ENCODE assay signal across 30 cellular contexts in genomic region chr6:136860043-136860442, GRCh38.
"Had no signal": no experiment of that assay in that cellular context is flagged by ENCODE, and none has a peak within 500 bp of the region (broad histone marks: within the 10 kb centered on the region; RNA-seq: fewer than 3 reads in every experiment).

No MANE protein-coding gene starts in this region.

- H3K4me3 ChIP-seq: heart right ventricle, psoas muscle, right atrium auricular region, smooth muscle cell, stomach, thyroid gland, upper lobe of left lung, vagina had no signal

- H3K4me1 ChIP-seq: foreskin keratinocyte, heart right ventricle, parathyroid adenoma, psoas muscle, right atrium auricular region, stomach, thyroid gland, vagina had no signal

- H3K27ac Mint-ChIP-seq: activated B cell treated with CpG ODN at 0.5 μM for 24 hours; activated CD4-positive, alpha-beta T cell treated with anti-CD3 and anti-CD28 coated beads for 36 hours; activated CD8-positive, alpha-beta T cell treated with anti-CD3 and anti-CD28 coated beads, Interleukin-2, amount 10 ng/mL, durations not matched to agents 7 days and 5 days; activated naive CD4-positive, alpha-beta T cell treated with anti-CD3 and anti-CD28 coated beads, Interleukin-2, amount 50 U/mL, for 72 hours; activated T-cell treated with anti-CD3 and anti-CD28 coated beads, Interleukin-2, amount 50 U/mL, for 72 hours; brain; mesothelial cell of epicardium; nephron progenitor cell; stimulated activated memory B cell treated with anti-CD40 and anti-IgM and Interleukin-4, amounts not matched to agents 10 μg/mL and 1 μg/mL and 100 μg/mL, for 72 hours; T-helper 2 cell treated with Interferon-gamma antibody and Interleukin-4, amounts not matched to agents 5 μg/mL and 100 μg/mL, for 36 hours had no signal

- H3K4me3 Mint-ChIP-seq: activated B cell treated with CpG ODN at 0.5 μM for 24 hours; activated CD4-positive, alpha-beta T cell treated with anti-CD3 and anti-CD28 coated beads for 36 hours; activated CD8-positive, alpha-beta T cell treated with anti-CD3 and anti-CD28 coated beads, Interleukin-2, amount 10 ng/mL, durations not matched to agents 7 days and 5 days; activated T-cell treated with anti-CD3 and anti-CD28 coated beads, Interleukin-2, amount 50 U/mL, for 72 hours; brain; mesothelial cell of epicardium; naive B cell; nephron progenitor cell; stimulated activated memory B cell treated with anti-CD40 and anti-IgM and Interleukin-4, amounts not matched to agents 10 μg/mL and 1 μg/mL and 100 μg/mL, for 72 hours; T-helper 2 cell treated with Interferon-gamma antibody and Interleukin-4, amounts not matched to agents 5 μg/mL and 100 μg/mL, for 36 hours had no signal

- DNase-seq: activated B cell treated with CpG ODN at 0.5 μM for 24 hours; activated CD4-positive, alpha-beta T cell treated with anti-CD3 and anti-CD28 coated beads for 36 hours; activated CD8-positive, alpha-beta T cell treated with anti-CD3 and anti-CD28 coated beads, Interleukin-2, amount 10 ng/mL, durations not matched to agents 7 days and 5 days; activated naive CD4-positive, alpha-beta T cell; activated T-cell treated with anti-CD3 and anti-CD28 coated beads for 4 hours; activated T-cell treated with anti-CD3 and anti-CD28 coated beads, Interleukin-2, amount 50 U/mL, for 72 hours; cortex of kidney; foreskin keratinocyte; heart right ventricle; left ventricle myocardium superior; naive B cell; nephron progenitor cell; psoas muscle; stimulated activated CD4-positive, alpha-beta T cell treated with anti-CD3 and anti-CD28 coated beads, Interleukin-1b, Interleukin-23, amount 100 ng/mL, for 48 hours; stimulated activated CD4-positive, alpha-beta T cell treated with anti-CD3 and anti-CD28 coated beads, Interleukin-4, amount 100 ng/mL, for 4 hours; stimulated activated CD8-positive, alpha-beta memory T cell treated with anti-CD3 and anti-CD28 coated beads, Interleukin-4, amount 100 ng/mL, for 48 hours; stomach; T-helper 1 cell; thyroid gland; upper lobe of left lung had no signal

- ATAC-seq: activated CD4-positive, alpha-beta T cell treated with anti-CD3 and anti-CD28 coated beads for 36 hours; activated CD8-positive, alpha-beta T cell treated with anti-CD3 and anti-CD28 coated beads, Interleukin-2, amount 10 ng/mL, durations not matched to agents 7 days and 5 days; activated naive CD4-positive, alpha-beta T cell treated with anti-CD3 and anti-CD28 coated beads, Interleukin-2, amount 50 U/mL, for 72 hours; activated T-cell treated with anti-CD3 and anti-CD28 coated beads, Interleukin-2, amount 50 U/mL, for 72 hours; esophagus mucosa; foreskin keratinocyte; heart right ventricle; left ventricle myocardium superior; psoas muscle; stimulated activated memory B cell treated with anti-CD40 and anti-IgM and Interleukin-4, amounts not matched to agents 10 μg/mL and 1 μg/mL and 100 μg/mL, for 72 hours had no signal

- H3K9me3 Mint-ChIP-seq: activated B cell treated with CpG ODN at 0.5 μM for 24 hours; activated naive CD4-positive, alpha-beta T cell treated with anti-CD3 and anti-CD28 coated beads, Interleukin-2, amount 50 U/mL, for 72 hours; activated T-cell treated with anti-CD3 and anti-CD28 coated beads, Interleukin-2, amount 50 U/mL, for 72 hours; brain; mesothelial cell of epicardium; naive B cell; nephron progenitor cell; stimulated activated memory B cell treated with anti-CD40 and anti-IgM and Interleukin-4, amounts not matched to agents 10 μg/mL and 1 μg/mL and 100 μg/mL, for 72 hours; T-helper 2 cell treated with Interferon-gamma antibody and Interleukin-4, amounts not matched to agents 5 μg/mL and 100 μg/mL, for 36 hours had no signal

- H3K36me3 ChIP-seq: right atrium auricular region, thyroid gland, vagina had no signal

- H3K4me1 Mint-ChIP-seq: activated B cell treated with CpG ODN at 0.5 μM for 24 hours, brain, mesothelial cell of epicardium, nephron progenitor cell had no signal

- H3K27ac ChIP-seq: foreskin keratinocyte, parathyroid adenoma, psoas muscle, right atrium auricular region, stomach, thyroid gland, vagina had no signal

- H3K27me3 Mint-ChIP-seq: activated B cell treated with CpG ODN at 0.5 μM for 24 hours; activated CD4-positive, alpha-beta T cell treated with anti-CD3 and anti-CD28 coated beads for 36 hours; brain; naive B cell; stimulated activated memory B cell treated with anti-CD40 and anti-IgM and Interleukin-4, amounts not matched to agents 10 μg/mL and 1 μg/mL and 100 μg/mL, for 72 hours had no signal

- H3K36me3 Mint-ChIP-seq: activated naive CD4-positive, alpha-beta T cell treated with anti-CD3 and anti-CD28 coated beads, Interleukin-2, amount 50 U/mL, for 72 hours; mesothelial cell of epicardium had no signal

- H3K9me3 ChIP-seq: heart right ventricle, psoas muscle, right atrium auricular region, stomach, thyroid gland, upper lobe of left lung, vagina had no signal

- H3K27me3 ChIP-seq: foreskin keratinocyte, heart right ventricle, right atrium auricular region, stomach, thyroid gland, upper lobe of left lung, vagina had no signal
